ENCODE assay signal across 8 cellular contexts in genomic region chr4:142719854-142720541, GRCh38.
DNase-seq lines count a peak whose midpoint lies in the region; ATAC-seq, FAIRE-seq and TF ChIP-seq lines count a peak whose summit lies in the region.

No MANE protein-coding gene starts in this region.

- H3K4me3 ChIP-seq in Karpas-422 (ENCODE audit: low read length) (no peak overlapping the region), GM12878 (no peak overlapping the region)

- FAIRE-seq in GM12878 (lab: Jason Lieb, UNC), result no peak

- H3K27me3 ChIP-seq in Karpas-422 (ENCODE audit: low read length), result no peaks in the 10 kb centered on the region
- H3K27me3 ChIP-seq in GM12878 (replicated peaks in 1 of 2; ENCODE audit: control insufficient read depth in 2 of 2, insufficient read depth in 2 of 2, low read length in 1 of 2), result no peaks in the 10 kb centered on the region

- H4K20me1 ChIP-seq in Karpas-422 (ENCODE audit: insufficient read depth, low read depth, low read length) (no peaks in the 10 kb centered on the region), GM12878 (ENCODE audit: control insufficient read depth, insufficient read depth) (no peaks in the 10 kb centered on the region)

- POLR2A ChIA-PET in GM12878 (lab: Charles Lee), result no interaction called here

- H3K27me3 Mint-ChIP-seq in CD14-positive monocyte (ENCODE audit: low read depth in 3 of 3), result no peaks in the 10 kb centered on the region

- no TSS peak for BruUV-seq in GM12878 (replicated peaks; lab: Mats Ljungman, UMichigan)

- H3K4me1 ChIP-seq in Karpas-422 (ENCODE audit: low read length) (no peaks in the 10 kb centered on the region), GM12878 (ENCODE audit: control insufficient read depth, insufficient read depth, low read length) (no peaks in the 10 kb centered on the region)

- no peaks in the 10 kb centered on the region for H3K9me2 ChIP-seq in Karpas-422 (replicated peaks; ENCODE audit: insufficient read depth, low read length)

- RAD21 ChIA-PET in GM12878 (lab: Charles Lee; ENCODE audit: unreplicated experiment), result interaction anchor here (0.6 to 9.5 kb wide), 14 partner anchors 87 to 1413 kb away, joined by 3 to 111 read pairs (median 5); no protein-coding TSS in a partner anchor

- CTCF ChIA-PET in GM12878 (lab: Yijun Ruan, JAX), result interaction anchor here (0.6 to 8.0 kb wide), 34 partner anchors 10 to 1415 kb away, joined by 3 to 107 read pairs (median 3); no protein-coding TSS in a partner anchor

- H3K9me3 ChIP-seq in Karpas-422 (ENCODE audit: low read length) (no peaks in the 10 kb centered on the region), GM12878 (replicated peaks; ENCODE audit: control insufficient read depth, insufficient read depth, low read length) (no peaks in the 10 kb centered on the region)

- TF ChIP-seq CTCF in GM12878 (IDR thresholded peaks at IDR 0.05 in 2 of 3, conservative IDR thresholded peaks at IDR 0.05 in 1 of 3; ENCODE audit: control insufficient read depth in 2 of 3, extremely low read depth in 1 of 3, insufficient read depth in 1 of 3, low read depth in 3 of 3, low read length in 3 of 3) (peak; percentile 19 to 49 (median 32); a peak in 3 of 6 replicates), CD14-positive monocyte (IDR thresholded peaks at IDR 0.05) (no peak)

- H3K79me2 ChIP-seq in Karpas-422 (ENCODE audit: low read length) (no peaks in the 10 kb centered on the region), GM12878 (ENCODE audit: control insufficient read depth, insufficient read depth, low read length) (no peaks in the 10 kb centered on the region)

- no peak overlapping the region for H3K4me2 ChIP-seq in Karpas-422 (ENCODE audit: low read depth, low read length, poor library complexity, severe bottlenecking)
- H3K4me2 ChIP-seq in GM12878 (ENCODE audit: control insufficient read depth, insufficient read depth), result no peak overlapping the region

- no peaks in the 10 kb centered on the region for H3K36me3 Mint-ChIP-seq in CD14-positive monocyte

- H2AFZ ChIP-seq in Karpas-422 (ENCODE audit: low read length) (no peak overlapping the region), GM12878 (ENCODE audit: control insufficient read depth, low read depth, low read length) (no peak overlapping the region)

- TF ChIP-seq POLR2A in GM12878 (IDR thresholded peaks at IDR 0.05; ENCODE audit: low read depth, low read length), result no peak

- H3K9me3 Mint-ChIP-seq in CD14-positive monocyte, result peaks cover 0 to 1% (median 0%) of the 10 kb centered on the region in 7 donors

- in situ Hi-C loops in GM12878 (cut with MboI), result loop anchor here (10.0 to 25.0 kb wide), 2 partner anchors 365 to 583 kb away; no protein-coding TSS in a partner anchor

- intact Hi-C loops in GM12878 (cut with micrococcal nuclease; ENCODE audit: unreplicated experiment) (loop anchor here (1.0 to 5.0 kb wide), 5 partner anchors 153 to 1561 kb away; no protein-coding TSS in a partner anchor), CD14-positive monocyte (cut with micrococcal nuclease) (no loop called here)

- ATAC-seq in GM12878 (peak; percentile 67), GM18907 (IDR thresholded peaks at IDR 0.05; ENCODE audit: unreplicated experiment) (no peak)

- H3K27ac ChIP-seq in Karpas-422 (ENCODE audit: low read length), result no peak overlapping the region
- H3K27ac ChIP-seq in GM12878 (ENCODE audit: control insufficient read depth, insufficient read depth), result no peak overlapping the region

- SMC1A ChIA-PET in GM12878 (lab: Charles Lee; ENCODE audit: uncharacterized antibody, unreplicated experiment), result interaction anchor here (0.6 to 3.8 kb wide), 25 partner anchors 21 to 593 kb away, joined by 3 to 45 read pairs (median 4); no protein-coding TSS in a partner anchor

- no peak for TF ChIP-seq EP300 in GM12878 (IDR thresholded peaks at IDR 0.05; ENCODE audit: borderline replicate concordance in 1 of 2, control insufficient read depth in 1 of 2, low read depth in 2 of 2, low read length in 2 of 2)

- peak; percentile 23 for DNase-seq in SIG-M5 treated with dmso at 0.1 percent for 504 hours (lab: John Stamatoyannopoulos, UW; ENCODE audit: unreplicated experiment)
- no peak for DNase-seq in SIG-M5 (lab: John Stamatoyannopoulos, UW)
- DNase-seq in Karpas-422, result peak; percentile 66
- no peak for DNase-seq in GM12878 (ENCODE audit: low read depth, low spot score)
- peak; percentile 56 for DNase-seq in myocyte (ENCODE audit: low read depth)
- no peak for DNase-seq in DMS79 treated with DMSO at 0.1 percent for 48 hours (lab: John Stamatoyannopoulos, UW)
- DNase-seq in CD14-positive monocyte (ENCODE audit: low spot score), result no peak

- TF ChIP-seq RAD21 in GM12878 (IDR thresholded peaks at IDR 0.05; ENCODE audit: insufficient read depth, low read depth, low read length), result peak; percentile 54

- no peak overlapping the region for H3K27ac Mint-ChIP-seq in CD14-positive monocyte

- H3K9ac ChIP-seq in Karpas-422 (ENCODE audit: low read length) (no peak overlapping the region), GM12878 (ENCODE audit: control insufficient read depth, insufficient read depth, low read length) (no peak overlapping the region)

- H3K4me1 Mint-ChIP-seq in CD14-positive monocyte, result no peaks in the 10 kb centered on the region

- 33% methylated on average over 5 of the region's 5 CpGs for WGBS in GM12878 (ENCODE audit: insufficient coverage, insufficient replicate concordance, low lambda C conversion rate, missing lambda C conversion rate)

- no peaks in the 10 kb centered on the region for H3K36me3 ChIP-seq in Karpas-422 (ENCODE audit: insufficient read depth, low read length)
- H3K36me3 ChIP-seq in GM12878 (ENCODE audit: control insufficient read depth in 2 of 2, insufficient read depth in 2 of 2, low read length in 1 of 2), result no peaks in the 10 kb centered on the region

- H3K4me3 Mint-ChIP-seq in CD14-positive monocyte, result no peak overlapping the region

TF ChIP-seq in GM12878, 131 proteins besides CTCF, POLR2A, EP300 and RAD21:
- TF ChIP-seq SUZ12 (IDR thresholded peaks at IDR 0.05; ENCODE audit: unreplicated experiment) (no peak), SMC3 (IDR thresholded peaks at IDR 0.05; ENCODE audit: borderline replicate concordance, low read length) (peak; percentile 47; the same call in 1 of the 2 replicates)

Comparison
In these comparisons a context has a peak if more than half of its experiments do, and no peak if none do; other contexts are left out.
1. DNase-seq: peak in SIG-M5 treated with dmso at 0.1 percent for 504 hours (single experiment), Karpas-422 (single experiment) and myocyte (single experiment); none in SIG-M5 (single experiment), GM12878 (single experiment), DMS79 treated with DMSO at 0.1 percent for 48 hours (single experiment) and CD14-positive monocyte (single experiment).